In the genomic region with DNA sequence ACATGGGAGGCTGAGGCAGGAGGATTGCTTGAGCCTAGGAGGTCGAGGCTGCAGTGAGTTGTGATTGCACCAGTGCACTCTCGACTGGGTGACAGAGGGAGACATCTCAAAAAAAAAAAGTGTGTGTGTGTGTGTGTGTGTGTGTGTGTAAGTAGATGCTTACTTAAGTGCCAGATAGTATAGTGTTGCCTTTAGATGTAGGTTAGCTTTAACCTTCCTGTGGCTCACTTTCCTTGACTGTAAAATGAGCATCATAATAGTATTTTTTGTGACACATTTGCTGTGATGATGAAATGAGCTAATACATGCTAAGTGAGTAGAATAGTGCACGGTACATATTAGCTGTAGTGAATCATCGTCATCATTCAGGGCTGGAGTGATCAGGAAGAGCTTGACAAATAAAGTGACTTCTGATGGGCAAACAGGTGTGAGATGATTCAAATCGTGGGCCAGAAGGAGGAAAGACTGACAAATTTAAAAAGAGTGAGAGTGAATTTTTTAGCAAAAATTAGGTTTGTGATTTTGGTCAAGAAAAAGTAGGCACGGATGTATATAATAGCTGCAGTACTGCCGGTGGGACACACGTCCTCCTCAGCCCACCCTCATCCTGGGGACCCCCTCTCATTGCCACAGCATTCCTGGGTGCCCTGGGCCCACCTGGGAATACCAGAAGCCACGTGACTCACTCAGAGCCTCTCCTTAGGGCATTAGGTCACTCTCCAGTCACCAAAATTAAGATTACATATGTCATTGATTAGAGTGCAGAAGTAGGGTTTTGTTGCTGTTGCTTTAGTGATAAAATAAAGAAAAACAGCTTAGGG, we compare ENCODE assay signal across 1 cellular context.
TF ChIP-seq lines count a peak whose summit lies in the region.

No MANE protein-coding gene starts in this region.

TF ChIP-seq in HEK293, 187 proteins besides CTCF, POLR2A, EP300 and RAD21 (continued from another document):
- TF ChIP-seq, protein P1, sequence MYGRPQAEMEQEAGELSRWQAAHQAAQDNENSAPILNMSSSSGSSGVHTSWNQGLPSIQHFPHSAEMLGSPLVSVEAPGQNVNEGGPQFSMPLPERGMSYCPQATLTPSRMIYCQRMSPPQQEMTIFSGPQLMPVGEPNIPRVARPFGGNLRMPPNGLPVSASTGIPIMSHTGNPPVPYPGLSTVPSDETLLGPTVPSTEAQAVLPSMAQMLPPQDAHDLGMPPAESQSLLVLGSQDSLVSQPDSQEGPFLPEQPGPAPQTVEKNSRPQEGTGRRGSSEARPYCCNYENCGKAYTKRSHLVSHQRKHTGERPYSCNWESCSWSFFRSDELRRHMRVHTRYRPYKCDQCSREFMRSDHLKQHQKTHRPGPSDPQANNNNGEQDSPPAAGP (tag by site-specific recombination; IDR thresholded peaks at IDR 0.05): no peak
- peak; percentile 96 for TF ChIP-seq ZNF664 (tag by site-specific recombination; IDR thresholded peaks at IDR 0.05)
TF ChIP-seq in HEK293: peak in this region for 2.
